ENCODE assay signal across 19 cellular contexts in genomic region chr6:12404651-12405050, GRCh38.
A peak's percentile ranks its signal among the peaks of the same experiment; 100 is the strongest.
DNase-seq lines count a peak whose midpoint lies in the region; ATAC-seq and TF ChIP-seq lines count a peak whose summit lies in the region.
"Had no signal": no experiment of that assay in that cellular context is flagged by ENCODE, and none has a peak within 500 bp of the region (broad histone marks: within the 10 kb centered on the region; RNA-seq: fewer than 3 reads in every experiment).

No MANE protein-coding gene starts in this region.

- no peaks in the 10 kb centered on the region for H3K79me2 ChIP-seq in fibroblast of lung (ENCODE audit: control insufficient read depth, insufficient read depth, low read length)
- H3K79me2 ChIP-seq in smooth muscle cell (ENCODE audit: low read depth) = no peaks in the 10 kb centered on the region

- H3K4me1 ChIP-seq in fibroblast of lung (ENCODE audit: control insufficient read depth, extremely low read depth, insufficient read depth, low read length) (peaks cover 16% of the 10 kb centered on the region), smooth muscle cell (ENCODE audit: low read depth) (peaks cover 8% of the 10 kb centered on the region)
- H3K4me1 ChIP-seq: Peyer's patch had no signal

- H3K36me3 ChIP-seq in fibroblast of lung (ENCODE audit: control insufficient read depth, insufficient read depth, low read length) (no peaks in the 10 kb centered on the region), smooth muscle cell (ENCODE audit: low read depth) (no peaks in the 10 kb centered on the region)
- H3K36me3 ChIP-seq: Peyer's patch had no signal

- WGBS in smooth muscle cell (ENCODE audit: low lambda C conversion rate) = 92% methylated on average over 1 of the region's 1 CpG

- ATAC-seq in GM19328 (IDR thresholded peaks at IDR 0.05; ENCODE audit: unreplicated experiment) = no peak
- ATAC-seq in GM18870 (IDR thresholded peaks at IDR 0.05; ENCODE audit: unreplicated experiment) = no peak
- no peak for ATAC-seq in GM21515 (IDR thresholded peaks at IDR 0.05; ENCODE audit: unreplicated experiment)

- CTCF ChIA-PET in AG04450 (lab: Charles Lee) = interaction anchor here (1.6 kb wide), 1 partner anchor 199 kb away, joined by 3 read pairs; no protein-coding TSS in a partner anchor

- H4K20me1 ChIP-seq in fibroblast of lung (ENCODE audit: control insufficient read depth, extremely low read depth, insufficient read depth, low read length) (no peaks in the 10 kb centered on the region), smooth muscle cell (ENCODE audit: low read depth) (no peaks in the 10 kb centered on the region)

- H3K9ac ChIP-seq in fibroblast of lung (ENCODE audit: insufficient read depth, low read length) (no peak overlapping the region), smooth muscle cell (ENCODE audit: low read depth) (no peak overlapping the region)

- no peak overlapping the region for H3K4me3 ChIP-seq in AG04450 (ENCODE audit: low read depth, low read length)
- no peak overlapping the region for H3K4me3 ChIP-seq in fibroblast of lung (replicated peaks in 1 of 4; ENCODE audit: control extremely low read depth in 1 of 4, insufficient read depth in 1 of 4, low read depth in 3 of 4, low read length in 4 of 4)
- H3K4me3 ChIP-seq in smooth muscle cell = no peak overlapping the region
- H3K4me3 ChIP-seq: Peyer's patch had no signal

- POLR2A ChIA-PET in AG04450 (lab: Yijun Ruan, JAX) = no interaction called here

- TF ChIP-seq CTCF in AG04450 (IDR thresholded peaks at IDR 0.05; ENCODE audit: low read depth, low read length) (no peak), fibroblast of lung (conservative IDR thresholded peaks at IDR 0.05 in 1 of 2, IDR thresholded peaks at IDR 0.05 in 1 of 2; ENCODE audit: low read depth in 1 of 2, low read length in 2 of 2) (no peak), smooth muscle cell (IDR thresholded peaks at IDR 0.05; ENCODE audit: borderline replicate concordance, insufficient read depth, poor library complexity, severe bottlenecking) (no peak)

- DNase-seq in AG04450 (ENCODE audit: low read depth, low spot score) (peak; percentile 23), HCEC 1CT (peak; percentile 65), fibroblast of lung (ENCODE audit: low read depth in 2 of 2) (peak in 1 of 2 donors; percentile 33), smooth muscle cell (lab: John Stamatoyannopoulos, UW; ENCODE audit: unreplicated experiment) (no peak)
- DNase-seq: CD8-positive, alpha-beta memory T cell; H9; KG1; NCI-H1105; NCI-H146; NCI-H2029 treated with DMSO at 0.1 percent for 48 hours; NCI-H2171; NCI-H345; NCI-H524; NCI-H774; Peyer's patch had no signal

- H3K27me3 ChIP-seq in AG04450 (ENCODE audit: control insufficient read depth, insufficient read depth, low read length) (no peaks in the 10 kb centered on the region), fibroblast of lung (ENCODE audit: control insufficient read depth, insufficient read depth, low read length) (no peaks in the 10 kb centered on the region), smooth muscle cell (ENCODE audit: low read depth) (no peaks in the 10 kb centered on the region)
- H3K27me3 ChIP-seq: Peyer's patch had no signal

- H3K27ac ChIP-seq in AG04450 (ENCODE audit: low read depth, low read length) (no peak overlapping the region), fibroblast of lung (ENCODE audit: insufficient read depth, low read length) (peak overlapping the region; percentile 75), smooth muscle cell (ENCODE audit: low read depth) (peak overlapping the region; percentile 64)
- H3K27ac ChIP-seq: C4-2B, Peyer's patch had no signal

- no peaks in the 10 kb centered on the region for H3F3A ChIP-seq in smooth muscle cell (ENCODE audit: low read depth)

- no peaks in the 10 kb centered on the region for H3K9me3 ChIP-seq in AG04450 (ENCODE audit: control insufficient read depth, insufficient read depth, low read length)
- H3K9me3 ChIP-seq in fibroblast of lung (ENCODE audit: control insufficient read depth, insufficient read depth, low read depth, low read length) = no peaks in the 10 kb centered on the region
- no peaks in the 10 kb centered on the region for H3K9me3 ChIP-seq in smooth muscle cell (replicated peaks; ENCODE audit: low read depth)
- H3K9me3 ChIP-seq: Peyer's patch had no signal

- H2AFZ ChIP-seq in fibroblast of lung (ENCODE audit: low read length) (no peak overlapping the region), smooth muscle cell (ENCODE audit: low read depth) (no peak overlapping the region)

- H3K4me2 ChIP-seq in fibroblast of lung (ENCODE audit: extremely low read depth, insufficient read depth, low read length) = no peak overlapping the region
- H3K4me2 ChIP-seq in smooth muscle cell = peak overlapping the region; percentile 24
